ENCODE assay signal across 13 cellular contexts in genomic region chr3:5499404-5499803, GRCh38.
DNase-seq lines count a peak whose midpoint lies in the region; ATAC-seq and TF ChIP-seq lines count a peak whose summit lies in the region.
"Had no signal": no experiment of that assay in that cellular context is flagged by ENCODE, and none has a peak within 500 bp of the region (broad histone marks: within the 10 kb centered on the region; RNA-seq: fewer than 3 reads in every experiment).

No MANE protein-coding gene starts in this region.

- WGBS in heart left ventricle, 4 donors = 38 to 78% (median 52%) methylated on average over 1 of the region's 1 CpG

- no peaks in the 10 kb centered on the region for H3K27me3 ChIP-seq in heart left ventricle
- H3K27me3 ChIP-seq: pancreas, tibial artery had no signal

- no peak for TF ChIP-seq CTCF in heart left ventricle (IDR thresholded peaks at IDR 0.05)

- ATAC-seq in HG02759 (IDR thresholded peaks at IDR 0.05; ENCODE audit: unreplicated experiment) = peak; percentile 91
- peak; percentile 88 for ATAC-seq in HG03457 (IDR thresholded peaks at IDR 0.05; ENCODE audit: unreplicated experiment)
- ATAC-seq in heart left ventricle = no peak
- ATAC-seq: pancreas had no signal

- intact Hi-C loops in heart left ventricle (cut with DNase I) = no loop called here

- H3K4me1 ChIP-seq in heart left ventricle = no peaks in the 10 kb centered on the region
- H3K4me1 ChIP-seq: tibial artery had no signal

- H3K9me3 ChIP-seq in heart left ventricle = no peaks in the 10 kb centered on the region
- H3K9me3 ChIP-seq: pancreas, tibial artery had no signal

- DNase-seq in NOMO-1 treated with DMSO at 0.1 percent for 48 hours (lab: John Stamatoyannopoulos, UW; ENCODE audit: unreplicated experiment) = peak; percentile 16
- no peak for DNase-seq in NOMO-1 treated with dmso at 0.1 percent for 144 hours (lab: John Stamatoyannopoulos, UW; ENCODE audit: unreplicated experiment)
- no peak for DNase-seq in NCI-H2029 (lab: John Stamatoyannopoulos, UW)
- DNase-seq in stimulated activated CD4-positive, alpha-beta T cell treated with anti-CD3 and anti-CD28 coated beads, Interleukin-2, amount 100 ng/mL, for 48 hours = no peak
- no peak for DNase-seq in stimulated activated naive CD4-positive, alpha-beta T cell (lab: John Stamatoyannopoulos, UW)
- no peak for DNase-seq in heart left ventricle
- DNase-seq: DMS53, GOT3, pancreas, tibial artery had no signal

- no peaks in the 10 kb centered on the region for H3K36me3 ChIP-seq in heart left ventricle
- H3K36me3 ChIP-seq: pancreas, tibial artery had no signal

- no peak overlapping the region for H3K4me3 ChIP-seq in heart left ventricle
- H3K4me3 ChIP-seq: lung, pancreas, tibial artery had no signal

- no peak overlapping the region for H3K27ac ChIP-seq in heart left ventricle
- H3K27ac ChIP-seq: pancreas, tibial artery had no signal

- no peak for TF ChIP-seq POLR2A in heart left ventricle (IDR thresholded peaks at IDR 0.05)

Comparison
In these comparisons a context has a peak if more than half of its experiments do, and no peak if none do; other contexts are left out.
1. ATAC-seq: peak in HG02759 (single experiment) and HG03457 (single experiment); none in heart left ventricle (0 of 4).